ENCODE assay signal across 8 cellular contexts in genomic region chr1:52636701-52637695, GRCh38. TPM values are rescaled to one million over a fixed set of nuclear protein-coding genes. Genes with fewer than 3 reads are reported as not detected.
DNase-seq lines count a peak whose midpoint lies in the region; ATAC-seq and TF ChIP-seq lines count a peak whose summit lies in the region.

No MANE protein-coding gene starts in this region.

- peaks cover 11 to 16% of the 10 kb centered on the region in 2 donors for H3K4me1 ChIP-seq in gastrocnemius medialis

- peaks cover 6% of the 10 kb centered on the region for H3K36me3 Mint-ChIP-seq in activated naive CD4-positive, alpha-beta T cell treated with anti-CD3 and anti-CD28 coated beads for 36 hours (ENCODE audit: low read depth)

- H3K4me3 Mint-ChIP-seq in activated naive CD4-positive, alpha-beta T cell treated with anti-CD3 and anti-CD28 coated beads for 36 hours: peak overlapping the region; percentile 73

- TF ChIP-seq POLR2A in gastrocnemius medialis (IDR thresholded peaks at IDR 0.05) (no peak), erythroblast (IDR thresholded peaks at IDR 0.05; ENCODE audit: low read length) (no peak)

- no peaks in the 10 kb centered on the region for H3K27me3 ChIP-seq in gastrocnemius medialis

- TF ChIP-seq CTCF in gastrocnemius medialis (IDR thresholded peaks at IDR 0.05 in 4 of 5, conservative IDR thresholded peaks at IDR 0.05 in 1 of 5) (no peak), foreskin fibroblast (IDR thresholded peaks at IDR 0.05; ENCODE audit: low read depth, low read length) (no peak)

- in situ Hi-C loops in gastrocnemius medialis (cut with MboI; ENCODE audit: low sequenced_read_pairs in 4 of 4): no loop called here

- no peaks in the 10 kb centered on the region for H3K36me3 ChIP-seq in gastrocnemius medialis

- CTCF ChIA-PET in activated naive CD4-positive, alpha-beta T cell treated with anti-CD3 and anti-CD28 coated beads for 36 hours (lab: Charles Lee): interaction anchor here (0.6 to 0.7 kb wide), 3 partner anchors 8 to 357 kb away, joined by 3 to 4 read pairs (median 3); no protein-coding TSS in a partner anchor

- no peaks in the 10 kb centered on the region for H3K9me3 Mint-ChIP-seq in activated naive CD4-positive, alpha-beta T cell treated with anti-CD3 and anti-CD28 coated beads for 36 hours

- peak; percentile 79 for ATAC-seq in GM18867 (IDR thresholded peaks at IDR 0.05; ENCODE audit: unreplicated experiment)
- ATAC-seq in HG02885 (IDR thresholded peaks at IDR 0.05; ENCODE audit: poor library complexity, unreplicated experiment): peak; percentile 80
- ATAC-seq in gastrocnemius medialis: peak; percentile 20 to 28

- H3K27me3 Mint-ChIP-seq in activated naive CD4-positive, alpha-beta T cell treated with anti-CD3 and anti-CD28 coated beads for 36 hours (ENCODE audit: low read depth): no peaks in the 10 kb centered on the region

- peak overlapping the region; percentile 12 to 56 (median 46) for H3K27ac ChIP-seq in gastrocnemius medialis

- no peaks in the 10 kb centered on the region for H3K9me3 ChIP-seq in gastrocnemius medialis

- H3K27ac Mint-ChIP-seq in activated naive CD4-positive, alpha-beta T cell treated with anti-CD3 and anti-CD28 coated beads for 36 hours: peak overlapping the region; percentile 98

- intact Hi-C loops in activated naive CD4-positive, alpha-beta T cell treated with anti-CD3 and anti-CD28 coated beads for 36 hours (cut with micrococcal nuclease): loop anchor here (1.0 to 2.0 kb wide), 9 partner anchors 22 to 581 kb away; partner anchors contain the start of genes BTF3L4, CC2D1B, ORC1 and PRPF38A
- intact Hi-C loops in gastrocnemius medialis (cut with DNase I; ENCODE audit: low total_unique reads): no loop called here

- DNase-seq in RPMI8226: peak; percentile 92
- peak; percentile 84 for DNase-seq in activated naive CD4-positive, alpha-beta T cell treated with anti-CD3 and anti-CD28 coated beads for 36 hours
- DNase-seq in gastrocnemius medialis: no peak
- DNase-seq in erythroblast (lab: John Stamatoyannopoulos, UW): no peak
- no peak for DNase-seq in NCI-H2196 (lab: John Stamatoyannopoulos, UW; ENCODE audit: unreplicated experiment)
- DNase-seq in foreskin fibroblast: no peak

- peaks cover 79% of the 10 kb centered on the region for H3K4me1 Mint-ChIP-seq in activated naive CD4-positive, alpha-beta T cell treated with anti-CD3 and anti-CD28 coated beads for 36 hours (ENCODE audit: low read depth)

- H3K4me3 ChIP-seq in gastrocnemius medialis (no peak overlapping the region), foreskin fibroblast (ENCODE audit: low read depth in 1 of 2, low read length in 2 of 2) (no peak overlapping the region)

RNA-seq across cellular contexts. Expression of gene SHISAL2A, which starts 4.0 kb away (rescaled TPM):
- 10 to 100 TPM; 11.3 to 11.4 TPM for total RNA-seq in activated naive CD4-positive, alpha-beta T cell treated with anti-CD3 and anti-CD28 coated beads for 36 hours
- total RNA-seq in gastrocnemius medialis: under 1 TPM in 2 of 4 donors, not detected in 2; 0.33 to 0.41 TPM

RNA-seq across cellular contexts. Expression of gene GPX7, which starts 34.8 kb away (rescaled TPM):
- total RNA-seq in activated naive CD4-positive, alpha-beta T cell treated with anti-CD3 and anti-CD28 coated beads for 36 hours: 10 to 100 TPM; 20.4 to 20.6 TPM
- 10 to 100 TPM in 1 of 4 donors, 1 to 10 TPM in 3; 1.7 to 13.0 (median 6.6) TPM for total RNA-seq in gastrocnemius medialis

Comparison
In these comparisons a context has a peak if more than half of its experiments do, and no peak if none do; other contexts are left out.
1. ATAC-seq: peak in every context shown above with its lines; median percentile 80 in HG02885; 79 in GM18867; 24 in gastrocnemius medialis.
2. DNase-seq: peak in RPMI8226 (single experiment) and activated naive CD4-positive, alpha-beta T cell treated with anti-CD3 and anti-CD28 coated beads for 36 hours (single experiment); none in gastrocnemius medialis (0 of 2), erythroblast (0 of 2), NCI-H2196 (single experiment) and foreskin fibroblast (0 of 2).
3. RNA of gene SHISAL2A, which starts 4.0 kb away (total RNA-seq): 11.3 to 11.4 TPM in activated naive CD4-positive, alpha-beta T cell treated with anti-CD3 and anti-CD28 coated beads for 36 hours; 0.33 to 0.41 TPM in gastrocnemius medialis; every median in the first group is over 4 times any median in the second.